Comparison of ENCODE assay signal across 4 cellular contexts in genomic region chr7:155154586-155154985, GRCh38.
"Had no signal": no experiment of that assay in that cellular context is flagged by ENCODE, and none has a peak within 500 bp of the region (broad histone marks: within the 10 kb centered on the region; RNA-seq: fewer than 3 reads in every experiment).

No MANE protein-coding gene starts in this region.

- DNase-seq: H9, HCEC 1CT had no signal

- H3K4me3 ChIP-seq: GM23338 had no signal

- H3K4me2 ChIP-seq: GM23338 had no signal

- H2AFZ ChIP-seq: GM23338 had no signal

- ATAC-seq: GM23338, HepG2 had no signal
